ENCODE assay signal across 8 cellular contexts in the genomic region with DNA sequence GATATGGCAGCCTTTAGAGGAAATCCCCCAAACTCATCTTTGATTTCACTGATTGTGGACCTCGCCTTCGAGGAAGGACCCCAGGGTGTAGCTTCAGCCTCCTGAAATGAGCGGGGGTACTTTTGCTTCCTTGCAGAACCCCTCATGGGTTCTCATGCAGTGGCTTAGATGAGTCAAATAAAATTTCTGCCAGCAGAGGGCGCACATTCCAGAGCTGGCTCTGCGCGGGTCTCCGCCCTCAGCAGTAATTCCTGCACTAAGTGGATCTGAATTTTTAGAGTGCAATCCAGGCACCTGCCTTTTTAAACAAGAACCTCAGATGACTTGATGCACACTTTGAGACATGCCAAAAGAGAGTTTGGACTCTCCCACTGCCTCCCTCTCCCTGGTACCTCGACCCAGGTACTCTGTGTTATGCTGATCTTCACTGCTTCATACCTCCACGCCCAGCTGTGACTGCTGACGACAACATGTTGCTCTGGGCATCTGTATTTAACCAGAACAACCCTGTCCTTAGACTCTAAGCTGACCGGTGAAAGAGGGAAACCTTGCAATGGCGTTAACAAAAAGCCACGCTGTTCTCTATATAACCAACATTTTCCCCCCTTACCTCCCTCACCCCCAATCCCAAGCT. TPM values are rescaled to one million over a fixed set of nuclear protein-coding genes. Genes with fewer than 3 reads are reported as not detected.
DNase-seq lines count a peak whose midpoint lies in the region; ATAC-seq and TF ChIP-seq lines count a peak whose summit lies in the region.

No MANE protein-coding gene starts in this region.

- ATAC-seq in HG02763 (IDR thresholded peaks at IDR 0.05; ENCODE audit: unreplicated experiment), result peak; percentile 80

- H3K4me1 ChIP-seq in uterus, result no peaks in the 10 kb centered on the region

- no peak for TF ChIP-seq EP300 in neural cell (conservative IDR thresholded peaks at IDR 0.05; ENCODE audit: poor library complexity, severe bottlenecking)

- no peaks in the 10 kb centered on the region for H3K9me3 ChIP-seq in AG04450 (ENCODE audit: control insufficient read depth, insufficient read depth, low read length)
- H3K9me3 ChIP-seq in neural cell (ENCODE audit: low read length), result no peaks in the 10 kb centered on the region
- H3K9me3 ChIP-seq in uterus, result no peaks in the 10 kb centered on the region

- H3F3A ChIP-seq in neural cell (ENCODE audit: insufficient read depth, low read length, poor library complexity, severe bottlenecking), result no peaks in the 10 kb centered on the region

- no peak overlapping the region for H3K4me2 ChIP-seq in neural cell (ENCODE audit: low read length)

- intact Hi-C loops in uterus (cut with DNase I; ENCODE audit: low total_unique reads), result no loop called here

- H3K9ac ChIP-seq in neural cell (ENCODE audit: low read length), result no peak overlapping the region

- H3K27ac ChIP-seq in AG04450 (ENCODE audit: low read depth, low read length) (no peak overlapping the region), neural cell (ENCODE audit: low read length) (no peak overlapping the region), uterus (no peak overlapping the region)

- CTCF ChIA-PET in AG04450 (lab: Charles Lee), result interaction anchor here (0.6 to 3.4 kb wide), 31 partner anchors 9 to 1033 kb away, joined by 3 to 16 read pairs (median 3); no protein-coding TSS in a partner anchor

- TF ChIP-seq CTCF in AG04450 (IDR thresholded peaks at IDR 0.05; ENCODE audit: low read depth, low read length), result peak; percentile 70
- peak; percentile 79 for TF ChIP-seq CTCF in GM12873 (IDR thresholded peaks at IDR 0.05; ENCODE audit: insufficient read depth, low read depth, low read length, missing control alignments)
- peak; percentile 70 for TF ChIP-seq CTCF in neural cell (IDR thresholded peaks at IDR 0.05; ENCODE audit: poor library complexity, severe bottlenecking)
- peak; percentile 39 to 55 (median 47) for TF ChIP-seq CTCF in uterus (IDR thresholded peaks at IDR 0.05)

- H3K9me2 ChIP-seq in neural cell (ENCODE audit: insufficient read depth, low read length), result no peaks in the 10 kb centered on the region

- no peaks in the 10 kb centered on the region for H4K20me1 ChIP-seq in neural cell (ENCODE audit: insufficient read depth)

- no peaks in the 10 kb centered on the region for H3K79me2 ChIP-seq in neural cell (replicated peaks; ENCODE audit: insufficient read depth, low read length)

- DNase-seq in AG04450 (ENCODE audit: low read depth, low spot score) (peak; percentile 15), NCI-H2107 (lab: John Stamatoyannopoulos, UW) (peak; percentile 24), erythroblast (lab: John Stamatoyannopoulos, UW) (peak; percentile 35 to 57), uterus (peak; percentile 30 to 43)
- peak; percentile 29 for DNase-seq in activated CD4-positive, alpha-beta T cell treated with anti-CD3 and anti-CD28 coated beads, Interleukin-2, amount 50 U/mL, for 1 hour

- H3K4me3 ChIP-seq in AG04450 (ENCODE audit: low read depth, low read length), result no peak overlapping the region
- no peak overlapping the region for H3K4me3 ChIP-seq in neural cell (ENCODE audit: low read length)
- no peak overlapping the region for H3K4me3 ChIP-seq in uterus

- H3K36me3 ChIP-seq in neural cell (ENCODE audit: insufficient read depth, low read length) (no peaks in the 10 kb centered on the region), uterus (no peaks in the 10 kb centered on the region)

- TF ChIP-seq RAD21 in neural cell (conservative IDR thresholded peaks at IDR 0.05), result peak; percentile 51

- H3K27me3 ChIP-seq in AG04450 (ENCODE audit: control insufficient read depth, insufficient read depth, low read length), result peaks cover 16% of the 10 kb centered on the region
- H3K27me3 ChIP-seq in neural cell (ENCODE audit: insufficient read depth, low read depth, low read length), result peaks cover 6% of the 10 kb centered on the region
- H3K27me3 ChIP-seq in uterus, result no peaks in the 10 kb centered on the region

- no peak overlapping the region for H2AFZ ChIP-seq in neural cell (ENCODE audit: low read depth, low read length)

- TF ChIP-seq POLR2A in erythroblast (IDR thresholded peaks at IDR 0.05; ENCODE audit: low read length) (no peak), uterus (IDR thresholded peaks at IDR 0.05) (no peak)

- POLR2A ChIA-PET in AG04450 (lab: Yijun Ruan, JAX), result no interaction called here

TF ChIP-seq in neural cell, 6 proteins besides CTCF, POLR2A, EP300 and RAD21:
- TF ChIP-seq MXI1 (conservative IDR thresholded peaks at IDR 0.05; ENCODE audit: poor library complexity, severe bottlenecking) (no peak), SMC3 (conservative IDR thresholded peaks at IDR 0.05; ENCODE audit: poor library complexity) (peak; percentile 67), TAF1 (IDR thresholded peaks at IDR 0.05; ENCODE audit: low read depth) (no peak)

RNA-seq across cellular contexts. Expression of gene EGFLAM, which starts 7.3 kb away (rescaled TPM):
- polyA plus RNA-seq in AG04450 (2011; rRNA removed) (16.4 and 20.1 TPM in 2 replicates), neural cell (not detected in 2 replicates)
- polyA minus RNA-seq in AG04450 (2011; rRNA and poly(A)+ RNA removed), result 12.9 and 14.5 TPM in 2 replicates
- polyA minus RNA-seq in neural cell, result not detected in 2 replicates
- total RNA-seq in uterus, result 10 to 100 TPM in 1 of 4 donors, 1 to 10 TPM in 1, under 1 TPM in 2; 0.26 to 16.8 (median 3.6) TPM

Comparison
In these comparisons a context has a peak if more than half of its experiments do, and no peak if none do; other contexts are left out.
1. RNA of gene EGFLAM, which starts 7.3 kb away (polyA plus RNA-seq): 16.4 to 20.1 TPM in AG04450; not detected in neural cell; every median in the first group is over 10 times any median in the second.
2. Peak in every context shown above with its lines, with median percentiles within 50 percentile points of each other: DNase-seq and CTCF ChIP-seq.